ENCODE assay signal across 35 cellular contexts in the genomic region with DNA sequence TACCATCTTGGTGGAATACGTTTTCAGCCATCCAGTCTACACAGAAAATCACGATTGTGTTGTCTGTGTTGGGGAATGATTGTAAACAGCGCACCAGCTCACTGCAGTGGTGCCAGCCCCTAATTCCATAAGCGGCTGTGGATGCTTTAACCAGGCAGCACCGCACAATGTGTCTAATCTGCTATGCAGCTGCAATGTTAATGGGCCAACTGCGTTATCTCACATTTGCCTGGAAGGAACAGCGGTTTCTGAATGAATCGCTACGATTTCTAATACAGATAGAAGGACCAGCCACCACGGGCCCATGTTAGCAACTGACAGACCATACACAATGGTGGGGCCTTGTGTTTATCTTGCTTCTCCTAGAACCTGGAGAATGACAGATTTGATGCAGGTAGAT.
"Had no signal": no experiment of that assay in that cellular context is flagged by ENCODE, and none has a peak within 500 bp of the region (broad histone marks: within the 10 kb centered on the region; RNA-seq: fewer than 3 reads in every experiment).

No MANE protein-coding gene starts in this region.

- H3K4me3 Mint-ChIP-seq: activated CD4-positive, alpha-beta memory T cell treated with anti-CD3 and anti-CD28 coated beads, Interleukin-2, amount 10 ng/mL, durations not matched to agents 7 days and 5 days; activated CD8-positive, alpha-beta memory T cell treated with anti-CD3 and anti-CD28 coated beads, Interleukin-2, amount 10 ng/mL, durations not matched to agents 7 days and 5 days; activated naive CD4-positive, alpha-beta T cell treated with anti-CD3 and anti-CD28 coated beads, Interleukin-2, amount 10 ng/mL, durations not matched to agents 7 days and 5 days; activated naive CD8-positive, alpha-beta T cell; T-helper 1 cell treated with Interleukin-12 subunit alpha and Interleukin-12 subunit beta and Interleukin-4 antibody, amounts not matched to agents 30 μg/mL and 1 μg/mL, for 36 hours; T-helper 2 cell treated with Interferon-gamma antibody and Interleukin-4, amounts not matched to agents 5 μg/mL and 100 μg/mL, for 36 hours had no signal

- H3K4me1 Mint-ChIP-seq: activated CD4-positive, alpha-beta memory T cell treated with anti-CD3 and anti-CD28 coated beads, Interleukin-2, amount 10 ng/mL, durations not matched to agents 7 days and 5 days; activated CD8-positive, alpha-beta memory T cell treated with anti-CD3 and anti-CD28 coated beads, Interleukin-2, amount 10 ng/mL, durations not matched to agents 7 days and 5 days; activated naive CD4-positive, alpha-beta T cell treated with anti-CD3 and anti-CD28 coated beads, Interleukin-2, amount 10 ng/mL, durations not matched to agents 7 days and 5 days had no signal

- H3K36me3 Mint-ChIP-seq: activated CD8-positive, alpha-beta memory T cell treated with anti-CD3 and anti-CD28 coated beads, Interleukin-2, amount 10 ng/mL, durations not matched to agents 7 days and 5 days; activated naive CD4-positive, alpha-beta T cell treated with anti-CD3 and anti-CD28 coated beads, Interleukin-2, amount 10 ng/mL, durations not matched to agents 7 days and 5 days; activated naive CD8-positive, alpha-beta T cell had no signal

- H3K27ac ChIP-seq: brain microvascular endothelial cell, PC-9, RWPE1, WERI-Rb-1 had no signal

- DNase-seq: activated CD4-positive, alpha-beta memory T cell treated with anti-CD3 and anti-CD28 coated beads, Interleukin-2, amount 10 ng/mL, durations not matched to agents 7 days and 5 days; activated CD4-positive, alpha-beta T cell treated with anti-CD3 and anti-CD28 coated beads for 1 hour; activated CD4-positive, alpha-beta T cell treated with anti-CD3 and anti-CD28 coated beads for 48 hours; activated CD4-positive, CD25-positive, alpha-beta regulatory T cell; activated CD8-positive, alpha-beta memory T cell treated with anti-CD3 and anti-CD28 coated beads for 24 hours; activated CD8-positive, alpha-beta memory T cell treated with anti-CD3 and anti-CD28 coated beads, Interleukin-2, amount 10 ng/mL, durations not matched to agents 7 days and 5 days; activated CD8-positive, alpha-beta memory T cell treated with anti-CD3 and anti-CD28 coated beads, Interleukin-2, amount 50 U/mL, for 48 hours; activated effector memory CD4-positive, alpha-beta T cell treated with Interleukin-2 at 50 U/mL for 16 hours; activated naive CD4-positive, alpha-beta T cell treated with anti-CD3 and anti-CD28 coated beads, Interleukin-2, amount 10 ng/mL, durations not matched to agents 7 days and 5 days; activated T-cell treated with anti-CD3 and anti-CD28 coated beads, Interleukin-2, amount 50 U/mL, for 48 hours; amniotic stem cell; aorta; brain microvascular endothelial cell; central memory CD4-positive, alpha-beta T cell; NCI-H1092 treated with DMSO at 0.1 percent for 48 hours; NCI-H1417; NCI-H146; NCI-H187; NCI-H2081; NCI-H2171; NCI-H2227 treated with DMSO at 0.1 percent for 48 hours; NCI-H446; NCI-H510A treated with DMSO at 0.1 percent for 48 hours; NCI-H526 treated with DMSO at 0.1 percent for 48 hours; NCI-H774; NK-92 treated with Interleukin-12 subunit alpha and Interleukin-12 subunit beta, amount 100 ng/mL, for 24 hours; PC-9; SIG-M5; WERI-Rb-1 had no signal

- H3K4me3 ChIP-seq: K562, PC-9 had no signal

- H3K9me3 Mint-ChIP-seq: activated CD4-positive, alpha-beta memory T cell treated with anti-CD3 and anti-CD28 coated beads, Interleukin-2, amount 10 ng/mL, durations not matched to agents 7 days and 5 days; activated naive CD4-positive, alpha-beta T cell treated with anti-CD3 and anti-CD28 coated beads, Interleukin-2, amount 10 ng/mL, durations not matched to agents 7 days and 5 days; T-helper 1 cell treated with Interleukin-12 subunit alpha and Interleukin-12 subunit beta and Interleukin-4 antibody, amounts not matched to agents 30 μg/mL and 1 μg/mL, for 36 hours; T-helper 2 cell treated with Interferon-gamma antibody and Interleukin-4, amounts not matched to agents 5 μg/mL and 100 μg/mL, for 36 hours had no signal

- H3K27me3 ChIP-seq: brain microvascular endothelial cell had no signal

- H3K27ac Mint-ChIP-seq: activated CD4-positive, alpha-beta memory T cell treated with anti-CD3 and anti-CD28 coated beads, Interleukin-2, amount 10 ng/mL, durations not matched to agents 7 days and 5 days; activated CD8-positive, alpha-beta memory T cell treated with anti-CD3 and anti-CD28 coated beads, Interleukin-2, amount 10 ng/mL, durations not matched to agents 7 days and 5 days; activated naive CD4-positive, alpha-beta T cell treated with anti-CD3 and anti-CD28 coated beads, Interleukin-2, amount 10 ng/mL, durations not matched to agents 7 days and 5 days; activated naive CD8-positive, alpha-beta T cell; T-helper 1 cell treated with Interleukin-12 subunit alpha and Interleukin-12 subunit beta and Interleukin-4 antibody, amounts not matched to agents 30 μg/mL and 1 μg/mL, for 36 hours; T-helper 2 cell treated with Interferon-gamma antibody and Interleukin-4, amounts not matched to agents 5 μg/mL and 100 μg/mL, for 36 hours had no signal

- H3K27me3 Mint-ChIP-seq: activated CD4-positive, alpha-beta memory T cell treated with anti-CD3 and anti-CD28 coated beads, Interleukin-2, amount 10 ng/mL, durations not matched to agents 7 days and 5 days; activated CD8-positive, alpha-beta memory T cell treated with anti-CD3 and anti-CD28 coated beads, Interleukin-2, amount 10 ng/mL, durations not matched to agents 7 days and 5 days; activated naive CD4-positive, alpha-beta T cell treated with anti-CD3 and anti-CD28 coated beads, Interleukin-2, amount 10 ng/mL, durations not matched to agents 7 days and 5 days; activated naive CD8-positive, alpha-beta T cell had no signal

- ATAC-seq: activated CD8-positive, alpha-beta memory T cell treated with anti-CD3 and anti-CD28 coated beads, Interleukin-2, amount 10 ng/mL, durations not matched to agents 7 days and 5 days; K562; Right ventricle myocardium inferior had no signal
